20 cellular contexts compared by ENCODE assay signal in genomic region chr12:44500423-44500822, GRCh38.
"Had no signal": no experiment of that assay in that cellular context is flagged by ENCODE, and none has a peak within 500 bp of the region (broad histone marks: within the 10 kb centered on the region; RNA-seq: fewer than 3 reads in every experiment).

No MANE protein-coding gene starts in this region.

- DNase-seq: effector memory CD8-positive, alpha-beta T cell; esophagus squamous epithelium; foreskin fibroblast; glutamatergic neuron; immature natural killer cell; left cardiac atrium; mesendoderm; naive B cell; stimulated activated CD4-positive, alpha-beta T cell treated with anti-CD3 and anti-CD28 coated beads, Interleukin-12 subunit alpha, Interleukin-12 subunit beta, amount 100 ng/mL, for 4 hours; testis had no signal

- ATAC-seq: effector memory CD8-positive, alpha-beta T cell; gastroesophageal sphincter; left cardiac atrium; sciatic nerve had no signal

- H2AFZ ChIP-seq: parathyroid adenoma had no signal

- H3K9me3 ChIP-seq: esophagus squamous epithelium, prostate gland, testis had no signal

- H3K4me1 Mint-ChIP-seq: immature natural killer cell, nephron had no signal

- H3K27me3 ChIP-seq: esophagus squamous epithelium, gastroesophageal sphincter, testis, tibial nerve had no signal

- H3K36me3 ChIP-seq: esophagus squamous epithelium, gastroesophageal sphincter, prostate gland, tibial nerve had no signal

- H3K4me3 Mint-ChIP-seq: dendritic cell treated with granulocyte-macrophage colony-stimulating factor and Interleukin-4, amounts not matched to agents 40 ng/mL and 50 ng/mL, for 4 days; effector memory CD8-positive, alpha-beta T cell; immature natural killer cell; naive B cell; nephron; stimulated activated naive CD8-positive, alpha-beta T cell treated with anti-CD3 and anti-CD28 coated beads, Interleukin-15, Interleukin-2, amounts not matched to agents 100 ng/mL and 50 ng/mL, for 24 hours had no signal

- H3K4me3 ChIP-seq: esophagus squamous epithelium, gastroesophageal sphincter, prostate gland, skin epidermis, testis, tibial nerve had no signal

- H3K27me3 Mint-ChIP-seq: dendritic cell treated with granulocyte-macrophage colony-stimulating factor and Interleukin-4, amounts not matched to agents 40 ng/mL and 50 ng/mL, for 4 days; naive B cell; stimulated activated naive CD8-positive, alpha-beta T cell treated with anti-CD3 and anti-CD28 coated beads, Interleukin-15, Interleukin-2, amounts not matched to agents 100 ng/mL and 50 ng/mL, for 24 hours had no signal

- H3K27ac ChIP-seq: epithelial cell of prostate, esophagus squamous epithelium, gastroesophageal sphincter, parathyroid adenoma, prostate gland, skin epidermis, testis, tibial nerve had no signal

- H3K4me1 ChIP-seq: esophagus squamous epithelium, gastroesophageal sphincter, parathyroid adenoma, prostate gland, testis, tibial nerve had no signal

- H3K27ac Mint-ChIP-seq: dendritic cell treated with granulocyte-macrophage colony-stimulating factor and Interleukin-4, amounts not matched to agents 40 ng/mL and 50 ng/mL, for 4 days; effector memory CD8-positive, alpha-beta T cell; immature natural killer cell; naive B cell; nephron; stimulated activated naive CD8-positive, alpha-beta T cell treated with anti-CD3 and anti-CD28 coated beads, Interleukin-15, Interleukin-2, amounts not matched to agents 100 ng/mL and 50 ng/mL, for 24 hours had no signal

- H3K9me3 Mint-ChIP-seq: effector memory CD8-positive, alpha-beta T cell; stimulated activated naive CD8-positive, alpha-beta T cell treated with anti-CD3 and anti-CD28 coated beads, Interleukin-15, Interleukin-2, amounts not matched to agents 100 ng/mL and 50 ng/mL, for 24 hours had no signal

- H3K79me2 ChIP-seq: parathyroid adenoma had no signal

- H3K36me3 Mint-ChIP-seq: immature natural killer cell, naive B cell had no signal
